In the genomic region with DNA sequence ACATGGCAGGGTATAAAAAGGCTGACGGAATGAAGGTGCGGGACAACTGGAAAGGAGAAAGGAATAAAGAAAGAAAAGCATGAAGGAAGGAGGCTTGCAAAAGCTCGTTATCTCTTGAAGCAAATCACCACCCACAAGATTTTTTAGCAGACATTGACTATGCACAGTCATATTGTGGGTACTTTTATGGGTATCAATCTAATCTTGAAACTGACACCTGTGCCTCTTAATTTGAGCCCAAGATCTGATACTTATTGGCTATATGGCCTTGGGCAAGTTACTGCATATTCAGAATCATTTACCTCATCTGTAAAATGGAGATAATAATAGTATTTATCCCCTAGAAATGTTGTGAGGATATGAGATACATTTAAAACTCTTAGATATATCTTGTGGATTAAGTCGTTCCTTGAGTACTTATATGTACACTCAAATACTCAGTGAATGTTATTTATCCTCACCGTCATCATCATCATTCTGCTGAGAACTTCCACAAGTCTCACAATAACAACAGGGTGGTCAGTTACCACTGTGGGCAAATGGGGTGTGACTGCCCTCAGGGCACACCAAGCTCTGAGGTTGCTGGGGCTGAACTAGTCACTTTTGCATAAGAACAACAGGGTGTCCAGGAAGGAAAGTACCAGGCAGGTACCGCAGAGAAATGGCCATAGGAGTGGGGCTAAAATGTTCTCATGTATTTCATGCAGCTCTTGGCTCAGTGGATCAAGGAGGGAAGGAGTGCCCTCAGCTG, we compare ENCODE assay signal across 24 cellular contexts.
DNase-seq lines count a peak whose midpoint lies in the region; ATAC-seq and TF ChIP-seq lines count a peak whose summit lies in the region.
"Had no signal": no experiment of that assay in that cellular context is flagged by ENCODE, and none has a peak within 500 bp of the region (broad histone marks: within the 10 kb centered on the region; RNA-seq: fewer than 3 reads in every experiment).

No MANE protein-coding gene starts in this region.

- H3K27ac Mint-ChIP-seq in stimulated activated naive CD8-positive, alpha-beta T cell treated with anti-CD3 and anti-CD28 coated beads, Interleukin-15, amount 100 ng/mL, for 72 hours: peak overlapping the region; percentile 54 to 63
- H3K27ac Mint-ChIP-seq in stimulated activated naive B cell treated with anti-CD40 and anti-IgM and Interleukin-4, amounts not matched to agents 10 μg/mL and 1 μg/mL and 100 μg/mL, for 72 hours: peak overlapping the region; percentile 44
- H3K27ac Mint-ChIP-seq: activated naive CD8-positive, alpha-beta T cell treated with anti-CD3 and anti-CD28 coated beads, Interleukin-2, amount 50 U/mL, for 24 hours; activated T-helper 17 cell treated with anti-CD3 and anti-CD28 coated beads, Interleukin-2, amount 50 U/mL, for 72 hours; neural progenitor cell had no signal

- H3K9me3 ChIP-seq in lower lobe of right lung: no peaks in the 10 kb centered on the region
- H3K9me3 ChIP-seq: esophagus muscularis mucosa, thoracic aorta had no signal

- H3K27ac ChIP-seq in lower lobe of right lung: no peak overlapping the region
- H3K27ac ChIP-seq: esophagus muscularis mucosa, neural progenitor cell, RWPE1, skin epidermis, thoracic aorta had no signal

- no peaks in the 10 kb centered on the region for H3K27me3 Mint-ChIP-seq in stimulated activated naive CD8-positive, alpha-beta T cell treated with anti-CD3 and anti-CD28 coated beads, Interleukin-15, amount 100 ng/mL, for 72 hours
- no peaks in the 10 kb centered on the region for H3K27me3 Mint-ChIP-seq in stimulated activated naive B cell treated with anti-CD40 and anti-IgM and Interleukin-4, amounts not matched to agents 10 μg/mL and 1 μg/mL and 100 μg/mL, for 72 hours
- H3K27me3 Mint-ChIP-seq: activated naive CD8-positive, alpha-beta T cell treated with anti-CD3 and anti-CD28 coated beads, Interleukin-2, amount 50 U/mL, for 24 hours; activated T-helper 17 cell treated with anti-CD3 and anti-CD28 coated beads, Interleukin-2, amount 50 U/mL, for 72 hours had no signal

- no peak for DNase-seq in stimulated activated naive CD8-positive, alpha-beta T cell treated with anti-CD3 and anti-CD28 coated beads, Interleukin-15, amount 100 ng/mL, for 72 hours
- DNase-seq in stimulated activated naive CD8-positive, alpha-beta T cell treated with anti-CD3 and anti-CD28 coated beads, Interleukin-15, Interleukin-2, amounts not matched to agents 100 U/mL and 50 U/mL, for 24 hours: no peak
- no peak for DNase-seq in stimulated activated naive B cell treated with anti-CD40 and anti-IgM and Interleukin-4, amounts not matched to agents 10 μg/mL and 1 μg/mL and 100 μg/mL, for 72 hours
- DNase-seq in kidney tubule cell (ENCODE audit: low spot score): no peak
- DNase-seq in NCI-H1436 treated with DMSO at 0.1 percent for 48 hours (lab: John Stamatoyannopoulos, UW): no peak
- no peak for DNase-seq in lower lobe of right lung
- DNase-seq: activated CD4-positive, CD25-positive, alpha-beta regulatory T cell; activated naive CD8-positive, alpha-beta T cell treated with anti-CD3 and anti-CD28 coated beads, Interleukin-2, amount 50 U/mL, for 24 hours; effector CD4-positive, alpha-beta T cell; H7; hypothalamus; Karpas-422; mammary epithelial cell; NCI-H1694 treated with DMSO at 0.1 percent for 48 hours; NCI-H526 treated with DMSO at 0.1 percent for 48 hours; stimulated activated CD4-positive, alpha-beta T cell treated with anti-CD3 and anti-CD28 coated beads, Interleukin-1b, Interleukin-23, amount 100 ng/mL, for 48 hours had no signal

- H3K4me1 ChIP-seq in lower lobe of right lung: peaks cover 8% of the 10 kb centered on the region

- intact Hi-C loops in lower lobe of right lung (cut with DNase I): no loop called here

- H3K36me3 Mint-ChIP-seq in stimulated activated naive B cell treated with anti-CD40 and anti-IgM and Interleukin-4, amounts not matched to agents 10 μg/mL and 1 μg/mL and 100 μg/mL, for 72 hours: peaks cover 3 to 8% of the 10 kb centered on the region in 2 donors
- H3K36me3 Mint-ChIP-seq: neural progenitor cell had no signal

- no peaks in the 10 kb centered on the region for H3K27me3 ChIP-seq in lower lobe of right lung (ENCODE audit: low read depth)
- H3K27me3 ChIP-seq: esophagus muscularis mucosa, neural progenitor cell had no signal

- H3K4me1 Mint-ChIP-seq in stimulated activated naive CD8-positive, alpha-beta T cell treated with anti-CD3 and anti-CD28 coated beads, Interleukin-15, amount 100 ng/mL, for 72 hours: peaks cover 11% of the 10 kb centered on the region
- H3K4me1 Mint-ChIP-seq in stimulated activated naive B cell treated with anti-CD40 and anti-IgM and Interleukin-4, amounts not matched to agents 10 μg/mL and 1 μg/mL and 100 μg/mL, for 72 hours: peaks cover 27 to 29% of the 10 kb centered on the region in 2 donors

- peaks cover 3% of the 10 kb centered on the region for H3K36me3 ChIP-seq in lower lobe of right lung
- H3K36me3 ChIP-seq: neural progenitor cell, thoracic aorta had no signal

- TF ChIP-seq CTCF in lower lobe of right lung (IDR thresholded peaks at IDR 0.05): no peak

- H3K9me3 Mint-ChIP-seq in stimulated activated naive CD8-positive, alpha-beta T cell treated with anti-CD3 and anti-CD28 coated beads, Interleukin-15, amount 100 ng/mL, for 72 hours: no peaks in the 10 kb centered on the region
- H3K9me3 Mint-ChIP-seq in stimulated activated naive B cell treated with anti-CD40 and anti-IgM and Interleukin-4, amounts not matched to agents 10 μg/mL and 1 μg/mL and 100 μg/mL, for 72 hours: peaks cover 0 to under 1% of the 10 kb centered on the region in 2 donors
- H3K9me3 Mint-ChIP-seq: activated naive CD8-positive, alpha-beta T cell treated with anti-CD3 and anti-CD28 coated beads, Interleukin-2, amount 50 U/mL, for 24 hours; neural progenitor cell had no signal

- peak; percentile 36 for ATAC-seq in stimulated activated naive CD8-positive, alpha-beta T cell treated with anti-CD3 and anti-CD28 coated beads, Interleukin-15, amount 100 ng/mL, for 72 hours
- ATAC-seq in stimulated activated naive CD8-positive, alpha-beta T cell treated with anti-CD3 and anti-CD28 coated beads, Interleukin-15, Interleukin-2, amounts not matched to agents 100 U/mL and 50 U/mL, for 24 hours: no peak
- peak; percentile 47 for ATAC-seq in GM19452 (IDR thresholded peaks at IDR 0.05; ENCODE audit: unreplicated experiment)
- peak; percentile 54 for ATAC-seq in HG03439 (IDR thresholded peaks at IDR 0.05; ENCODE audit: unreplicated experiment)
- ATAC-seq in stimulated activated naive B cell treated with anti-CD40 and anti-IgM and Interleukin-4, amounts not matched to agents 10 μg/mL and 1 μg/mL and 100 μg/mL, for 72 hours (replicated peaks): peak in 1 of 2 donors; percentile 51
- ATAC-seq in lower lobe of right lung: no peak
- ATAC-seq: activated naive CD8-positive, alpha-beta T cell treated with anti-CD3 and anti-CD28 coated beads, Interleukin-2, amount 50 U/mL, for 24 hours; activated T-helper 17 cell treated with anti-CD3 and anti-CD28 coated beads, Interleukin-2, amount 50 U/mL, for 72 hours had no signal

- H3K4me3 ChIP-seq in lower lobe of right lung: no peak overlapping the region
- H3K4me3 ChIP-seq: esophagus muscularis mucosa, neural progenitor cell, skin epidermis, thoracic aorta had no signal

- H3K4me3 Mint-ChIP-seq in stimulated activated naive CD8-positive, alpha-beta T cell treated with anti-CD3 and anti-CD28 coated beads, Interleukin-15, amount 100 ng/mL, for 72 hours: no peak overlapping the region
- no peak overlapping the region for H3K4me3 Mint-ChIP-seq in stimulated activated naive B cell treated with anti-CD40 and anti-IgM and Interleukin-4, amounts not matched to agents 10 μg/mL and 1 μg/mL and 100 μg/mL, for 72 hours
- H3K4me3 Mint-ChIP-seq: activated naive CD8-positive, alpha-beta T cell treated with anti-CD3 and anti-CD28 coated beads, Interleukin-2, amount 50 U/mL, for 24 hours; activated T-helper 17 cell treated with anti-CD3 and anti-CD28 coated beads, Interleukin-2, amount 50 U/mL, for 72 hours; neural progenitor cell had no signal

Comparison
In these comparisons a context has a peak if more than half of its experiments do, and no peak if none do; other contexts are left out.
1. ATAC-seq: peak in stimulated activated naive CD8-positive, alpha-beta T cell treated with anti-CD3 and anti-CD28 coated beads, Interleukin-15, amount 100 ng/mL, for 72 hours (single experiment), GM19452 (single experiment) and HG03439 (single experiment); none in stimulated activated naive CD8-positive, alpha-beta T cell treated with anti-CD3 and anti-CD28 coated beads, Interleukin-15, Interleukin-2, amounts not matched to agents 100 U/mL and 50 U/mL, for 24 hours (single experiment) and lower lobe of right lung (0 of 2).